In genomic region chr1:81317191-81317590, GRCh38 we compare ENCODE assay signal across 14 cellular contexts.
DNase-seq lines count a peak whose midpoint lies in the region; ATAC-seq and TF ChIP-seq lines count a peak whose summit lies in the region.
"Had no signal": no experiment of that assay in that cellular context is flagged by ENCODE, and none has a peak within 500 bp of the region (broad histone marks: within the 10 kb centered on the region; RNA-seq: fewer than 3 reads in every experiment).

No MANE protein-coding gene starts in this region.

- intact Hi-C loops in heart right ventricle (cut with DNase I) = loop anchor here in 2 of 10 donors (10.0 kb wide), 2 partner anchors 88 to 158 kb away; no protein-coding TSS in a partner anchor

- H3K9me3 Mint-ChIP-seq in GM23338 = no peaks in the 10 kb centered on the region
- peaks cover 4% of the 10 kb centered on the region for H3K9me3 Mint-ChIP-seq in neural crest cell
- peaks cover 0 to 2% of the 10 kb centered on the region in 2 donors for H3K9me3 Mint-ChIP-seq in stimulated activated naive B cell treated with anti-CD40 and anti-IgM and Interleukin-4, amounts not matched to agents 10 μg/mL and 1 μg/mL and 100 μg/mL, for 72 hours

- H3K79me2 ChIP-seq in GM23338 (replicated peaks; ENCODE audit: insufficient read depth) = no peaks in the 10 kb centered on the region

- H3K4me1 Mint-ChIP-seq in GM23338 = peaks cover 42% of the 10 kb centered on the region
- H3K4me1 Mint-ChIP-seq in neural crest cell = peaks cover 33% of the 10 kb centered on the region
- H3K4me1 Mint-ChIP-seq in stimulated activated naive B cell treated with anti-CD40 and anti-IgM and Interleukin-4, amounts not matched to agents 10 μg/mL and 1 μg/mL and 100 μg/mL, for 72 hours = no peaks in the 10 kb centered on the region

- H4K20me1 ChIP-seq in GM23338 (replicated peaks; ENCODE audit: insufficient read depth) = no peaks in the 10 kb centered on the region

- no peak overlapping the region for H3K4me2 ChIP-seq in GM23338

- 52 to 53% methylated on average over 1 of the region's 1 CpG for WGBS in heart right ventricle, 2 donors

- H3K9me2 ChIP-seq in GM23338 (ENCODE audit: insufficient read depth) = peaks cover 4% of the 10 kb centered on the region

- peak overlapping the region; percentile 61 for H3K27ac Mint-ChIP-seq in GM23338
- H3K27ac Mint-ChIP-seq in neural crest cell (ENCODE audit: unreplicated experiment) = peak overlapping the region; percentile 57
- no peak overlapping the region for H3K27ac Mint-ChIP-seq in stimulated activated naive B cell treated with anti-CD40 and anti-IgM and Interleukin-4, amounts not matched to agents 10 μg/mL and 1 μg/mL and 100 μg/mL, for 72 hours
- H3K27ac Mint-ChIP-seq: CD14-positive monocyte; CD8-positive, alpha-beta T cell had no signal

- H3K36me3 Mint-ChIP-seq in GM23338 (ENCODE audit: low read depth) (no peaks in the 10 kb centered on the region), neural crest cell (ENCODE audit: low read depth) (peaks cover 3% of the 10 kb centered on the region)
- H3K36me3 Mint-ChIP-seq in stimulated activated naive B cell treated with anti-CD40 and anti-IgM and Interleukin-4, amounts not matched to agents 10 μg/mL and 1 μg/mL and 100 μg/mL, for 72 hours = no peaks in the 10 kb centered on the region
- H3K36me3 Mint-ChIP-seq: CD14-positive monocyte; CD8-positive, alpha-beta T cell had no signal

- no peak overlapping the region for H3K27ac ChIP-seq in GM23338 (ENCODE audit: low read depth)
- H3K27ac ChIP-seq in heart right ventricle = peak overlapping the region in 1 of 10 donors; percentile 23

- H3F3A ChIP-seq in GM23338 (replicated peaks; ENCODE audit: low read depth) = 0 out of 2 replicates have a peak, but pooled peaks cover 2% of the 10 kb centered on the region

- H3K4me1 ChIP-seq in GM23338 (ENCODE audit: insufficient read depth) = peaks cover 25% of the 10 kb centered on the region
- H3K4me1 ChIP-seq in heart right ventricle = peaks cover 0 to 33% (median 14%) of the 10 kb centered on the region in 9 donors

- TF ChIP-seq CTCF in GM23338 (conservative IDR thresholded peaks at IDR 0.05; ENCODE audit: low read depth in 2 of 2) = no peak
- no peak for TF ChIP-seq CTCF in heart right ventricle (IDR thresholded peaks at IDR 0.05)
- no peak for TF ChIP-seq CTCF in neural crest cell (conservative IDR thresholded peaks at IDR 0.05)

- DNase-seq in ELF-1 (ENCODE audit: low read depth, low spot score) = peak; percentile 30
- no peak for DNase-seq in GM23338 (ENCODE audit: low spot score)
- no peak for DNase-seq in heart right ventricle
- no peak for DNase-seq in neural crest cell (ENCODE audit: low read depth, low spot score)
- no peak for DNase-seq in stimulated activated naive B cell treated with anti-CD40 and anti-IgM and Interleukin-4, amounts not matched to agents 10 μg/mL and 1 μg/mL and 100 μg/mL, for 72 hours
- DNase-seq: CD8-positive, alpha-beta T cell; COR-L47; DMS153; DMS79 treated with DMSO at 0.1 percent for 48 hours; EL; GDM1 had no signal

- H3K27me3 Mint-ChIP-seq in GM23338 (ENCODE audit: insufficient read depth, low read depth, poor library complexity) (no peaks in the 10 kb centered on the region), neural crest cell (ENCODE audit: low read depth) (no peaks in the 10 kb centered on the region)
- no peaks in the 10 kb centered on the region for H3K27me3 Mint-ChIP-seq in stimulated activated naive B cell treated with anti-CD40 and anti-IgM and Interleukin-4, amounts not matched to agents 10 μg/mL and 1 μg/mL and 100 μg/mL, for 72 hours

- no peaks in the 10 kb centered on the region for H3K36me3 ChIP-seq in GM23338 (ENCODE audit: insufficient read depth)
- no peaks in the 10 kb centered on the region for H3K36me3 ChIP-seq in heart right ventricle

- no peak overlapping the region for H2AFZ ChIP-seq in GM23338

- H3K27me3 ChIP-seq in GM23338 (ENCODE audit: insufficient read depth) (no peaks in the 10 kb centered on the region), heart right ventricle (no peaks in the 10 kb centered on the region)

- no peaks in the 10 kb centered on the region for H3K9me3 ChIP-seq in heart right ventricle

- H3K4me3 ChIP-seq in GM23338 (no peak overlapping the region), heart right ventricle (no peak overlapping the region)

- H3K4me3 Mint-ChIP-seq in GM23338 (no peak overlapping the region), neural crest cell (no peak overlapping the region)
- H3K4me3 Mint-ChIP-seq in stimulated activated naive B cell treated with anti-CD40 and anti-IgM and Interleukin-4, amounts not matched to agents 10 μg/mL and 1 μg/mL and 100 μg/mL, for 72 hours = no peak overlapping the region
- H3K4me3 Mint-ChIP-seq: CD14-positive monocyte; CD8-positive, alpha-beta T cell had no signal

- ATAC-seq in GM23338 (no peak), heart right ventricle (peak; percentile 34 to 89 (median 72)), HG02840 (IDR thresholded peaks at IDR 0.05; ENCODE audit: low FRiP score, unreplicated experiment) (no peak)
- ATAC-seq in stimulated activated naive B cell treated with anti-CD40 and anti-IgM and Interleukin-4, amounts not matched to agents 10 μg/mL and 1 μg/mL and 100 μg/mL, for 72 hours (replicated peaks) = no peak
- ATAC-seq: CD8-positive, alpha-beta T cell; HCT116 had no signal

TF ChIP-seq in GM23338, 12 proteins besides CTCF, POLR2A, EP300 and RAD21 (continues in another document):
- no peak for TF ChIP-seq ZNF462 (CRISPR knock-in tag; IDR thresholded peaks at IDR 0.05)
- TF ChIP-seq ETS1 (IDR thresholded peaks at IDR 0.05) = no peak
- TF ChIP-seq ZNF114 (CRISPR knock-in tag; IDR thresholded peaks at IDR 0.05) = no peak
- TF ChIP-seq EZH2 (IDR thresholded peaks at IDR 0.05; ENCODE audit: low read depth, unreplicated experiment) = no peak
- no peak for TF ChIP-seq CREB1 (CRISPR knock-in tag; IDR thresholded peaks at IDR 0.05; ENCODE audit: low read depth)
- TF ChIP-seq JUNB (IDR thresholded peaks at IDR 0.05; ENCODE audit: unreplicated experiment) = no peak

Comparison
In these comparisons a context has a peak if more than half of its experiments do, and no peak if none do; other contexts are left out.
1. ATAC-seq: peak in heart right ventricle (8 of 8); none in GM23338 (single experiment), stimulated activated naive B cell treated with anti-CD40 and anti-IgM and Interleukin-4, amounts not matched to agents 10 μg/mL and 1 μg/mL and 100 μg/mL, for 72 hours (0 of 2) and HG02840 (single experiment).